In the genomic region with DNA sequence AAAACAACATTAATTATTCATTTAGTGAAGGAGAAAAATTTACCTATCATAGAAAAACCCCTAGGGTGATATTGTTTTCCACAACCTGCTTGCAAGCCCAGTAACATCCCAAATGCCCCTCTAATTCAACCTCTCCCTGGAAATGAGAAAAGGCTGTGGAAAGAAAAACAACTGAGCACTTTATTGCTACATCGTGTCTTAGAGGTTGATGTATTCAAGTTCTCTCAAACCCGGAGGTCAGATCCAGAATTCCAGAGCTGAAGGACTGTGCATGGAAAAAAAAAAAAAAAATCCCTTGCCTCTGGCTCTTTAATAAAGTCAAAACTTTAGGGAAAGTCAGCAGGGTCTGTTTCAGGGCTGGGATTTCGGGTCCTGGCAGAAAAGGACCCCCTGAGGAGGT, we compare ENCODE assay signal across 23 cellular contexts.
A peak's percentile ranks its signal among the peaks of the same experiment; 100 is the strongest.
DNase-seq lines count a peak whose midpoint lies in the region; ATAC-seq and TF ChIP-seq lines count a peak whose summit lies in the region.
"Had no signal": no experiment of that assay in that cellular context is flagged by ENCODE, and none has a peak within 500 bp of the region (broad histone marks: within the 10 kb centered on the region; RNA-seq: fewer than 3 reads in every experiment).

No MANE protein-coding gene starts in this region.

- no peaks in the 10 kb centered on the region for H3K36me3 ChIP-seq in left ventricle myocardium inferior
- H3K36me3 ChIP-seq in parathyroid adenoma (ENCODE audit: control insufficient read depth, insufficient read depth, low read length) = no peaks in the 10 kb centered on the region

- no peaks in the 10 kb centered on the region for H3K9me3 Mint-ChIP-seq in MCF 10A (ENCODE audit: unreplicated experiment)

- H3K36me3 Mint-ChIP-seq in MCF 10A (ENCODE audit: insufficient read depth, unreplicated experiment) = no peaks in the 10 kb centered on the region

- H3K79me2 ChIP-seq in parathyroid adenoma = no peaks in the 10 kb centered on the region

- no TSS peak for BruUV-seq in MCF 10A (replicated peaks; lab: Mats Ljungman, UMichigan)

- H3K27ac ChIP-seq in left ventricle myocardium inferior (replicated peaks) (peak overlapping the region; percentile 68), parathyroid adenoma (peak overlapping the region; percentile 5)
- H3K27ac ChIP-seq: A549 had no signal

- DNase-seq in left ventricle myocardium inferior (no peak), left cardiac atrium (no peak), left kidney (ENCODE audit: low read depth, low spot score) (peak; percentile 31), MCF 10A (ENCODE audit: unreplicated experiment) (no peak), cortex of kidney (lab: John Stamatoyannopoulos, UW) (no peak)
- DNase-seq: Caco-2; CD4-positive, alpha-beta T cell; DMS53; EL; GOT3; MV-4-11; NCI-H1417; NCI-H187; NCI-H2107; NCI-H2227 treated with DMSO at 0.1 percent for 48 hours; NCI-H524; SIG-M5 had no signal

- H3K27me3 Mint-ChIP-seq in MCF 10A (ENCODE audit: insufficient read depth, unreplicated experiment) = no peaks in the 10 kb centered on the region
- H3K27me3 Mint-ChIP-seq: CD4-positive, alpha-beta T cell had no signal

- H3K27ac Mint-ChIP-seq in MCF 10A (ENCODE audit: low read depth, unreplicated experiment) = no peak overlapping the region
- H3K27ac Mint-ChIP-seq: CD4-positive, alpha-beta T cell had no signal

- no peak overlapping the region for H3K9ac ChIP-seq in parathyroid adenoma

- CTCF ChIA-PET in MCF 10A (lab: Yijun Ruan, JAX) = interaction anchor here (1.0 kb wide), 1 partner anchor 17 kb away, joined by 3 read pairs; no protein-coding TSS in a partner anchor

- POLR2A ChIA-PET in MCF 10A (lab: Yijun Ruan, JAX) = no interaction called here

- H3K27me3 ChIP-seq in left ventricle myocardium inferior (ENCODE audit: low read depth) (no peaks in the 10 kb centered on the region), parathyroid adenoma (ENCODE audit: control insufficient read depth, insufficient read depth, low read length) (no peaks in the 10 kb centered on the region)

- H3K4me3 ChIP-seq in left ventricle myocardium inferior (no peak overlapping the region), parathyroid adenoma (ENCODE audit: low read depth, low read length) (no peak overlapping the region)
- H3K4me3 ChIP-seq: A549, K562 had no signal

- TF ChIP-seq CTCF in left ventricle myocardium inferior (IDR thresholded peaks at IDR 0.05; ENCODE audit: borderline replicate concordance) (no peak), parathyroid adenoma (IDR thresholded peaks at IDR 0.05) (no peak), MCF 10A (IDR thresholded peaks at IDR 0.05; ENCODE audit: unreplicated experiment) (no peak)

- ATAC-seq in left cardiac atrium (no peak), GM21786 (IDR thresholded peaks at IDR 0.05; ENCODE audit: unreplicated experiment) (no peak), GM18502 (IDR thresholded peaks at IDR 0.05; ENCODE audit: poor library complexity, unreplicated experiment) (no peak)
- ATAC-seq: A549, HCT116, K562 had no signal

- no peak overlapping the region for H3K4me3 Mint-ChIP-seq in MCF 10A (ENCODE audit: unreplicated experiment)
- H3K4me3 Mint-ChIP-seq: CD4-positive, alpha-beta T cell had no signal

- no peaks in the 10 kb centered on the region for H3K9me3 ChIP-seq in left ventricle myocardium inferior (replicated peaks)
- H3K9me3 ChIP-seq in parathyroid adenoma (ENCODE audit: control insufficient read depth, low read length) = no peaks in the 10 kb centered on the region
- H3K9me3 ChIP-seq: A549, Caco-2 had no signal

- no peak overlapping the region for H2AFZ ChIP-seq in parathyroid adenoma

- H3K4me1 Mint-ChIP-seq in MCF 10A (ENCODE audit: insufficient read depth, unreplicated experiment) = no peaks in the 10 kb centered on the region

- intact Hi-C loops in left ventricle myocardium inferior (cut with micrococcal nuclease) = no loop called here
- intact Hi-C loops in left cardiac atrium (cut with DNase I) = no loop called here
- intact Hi-C loops in MCF 10A (cut with micrococcal nuclease) = no loop called here

- H3K4me1 ChIP-seq in left ventricle myocardium inferior (peaks cover 59% of the 10 kb centered on the region), parathyroid adenoma (no peaks in the 10 kb centered on the region)
- H3K4me1 ChIP-seq: A549, Caco-2 had no signal

- no peak overlapping the region for H3K4me2 ChIP-seq in parathyroid adenoma (ENCODE audit: low read length)
- H3K4me2 ChIP-seq: A549 had no signal
